In the genomic region with DNA sequence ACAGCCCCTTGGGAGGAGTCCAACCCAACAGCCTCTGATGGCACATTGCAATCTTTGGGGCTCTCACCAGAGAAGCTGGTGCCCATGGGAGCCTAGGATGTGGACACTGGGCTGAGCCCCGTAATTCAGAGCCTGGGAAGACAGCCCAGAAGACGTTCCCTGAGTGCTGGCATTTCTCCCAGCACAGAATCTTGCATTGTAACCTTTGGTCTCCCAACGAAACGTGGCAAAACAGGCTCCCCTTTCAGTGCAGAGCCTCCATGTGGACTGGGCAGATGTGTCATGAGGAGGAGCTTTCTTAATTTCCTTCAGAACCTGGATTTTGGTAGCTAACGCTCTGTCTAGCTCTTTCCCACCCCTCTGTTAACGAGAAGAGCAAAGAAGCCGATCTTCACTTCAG, we compare ENCODE assay signal across 12 cellular contexts. TPM values are rescaled to one million over a fixed set of nuclear protein-coding genes. Genes with fewer than 3 reads are reported as not detected.
DNase-seq lines count a peak whose midpoint lies in the region; ATAC-seq, FAIRE-seq and TF ChIP-seq lines count a peak whose summit lies in the region.
"Had no signal": no experiment of that assay in that cellular context is flagged by ENCODE, and none has a peak within 500 bp of the region (broad histone marks: within the 10 kb centered on the region; RNA-seq: fewer than 3 reads in every experiment).

No MANE protein-coding gene starts in this region.

- POLR2A ChIA-PET in activated CD8-positive, alpha-beta T cell treated with anti-CD3 and anti-CD28 coated beads for 36 hours (lab: Charles Lee): interaction anchor here (1.1 to 2.7 kb wide), 4 partner anchors 8 to 26 kb away, joined by 4 to 8 read pairs (median 6); a partner anchor contains a TSS
- POLR2A ChIA-PET in activated CD8-positive, alpha-beta T cell treated with anti-CD3 and anti-CD28 coated beads, Interleukin-2, amount 10 ng/mL, durations not matched to agents 7 days and 5 days (lab: Charles Lee): interaction anchor here (0.9 to 1.1 kb wide), 2 partner anchors 11 to 18 kb away, joined by 3 read pairs; no protein-coding TSS in a partner anchor

- H3K4me3 ChIP-seq in Peyer's patch: no peak overlapping the region
- no peak overlapping the region for H3K4me3 ChIP-seq in fibroblast of the aortic adventitia (ENCODE audit: low read depth, low read length)
- no peak overlapping the region for H3K4me3 ChIP-seq in small intestine (ENCODE audit: low read depth in 1 of 2, low read length in 2 of 2)
- H3K4me3 ChIP-seq in right atrium auricular region: no peak overlapping the region
- H3K4me3 ChIP-seq: spleen had no signal

- H3K9me3 ChIP-seq in Peyer's patch: no peaks in the 10 kb centered on the region
- H3K9me3 ChIP-seq in small intestine (ENCODE audit: control insufficient read depth, low read depth): no peaks in the 10 kb centered on the region
- no peaks in the 10 kb centered on the region for H3K9me3 ChIP-seq in right atrium auricular region
- H3K9me3 ChIP-seq: spleen had no signal

- H3K27ac ChIP-seq in Peyer's patch: peak overlapping the region in 3 of 4 donors; percentile 3 to 70 (median 42)
- peak overlapping the region in 1 of 2 donors; percentile 17 for H3K27ac ChIP-seq in small intestine (ENCODE audit: low read depth in 1 of 2, low read length in 1 of 2)
- no peak overlapping the region for H3K27ac ChIP-seq in right atrium auricular region

- TF ChIP-seq POLR2A in Peyer's patch (IDR thresholded peaks at IDR 0.05): no peak

- ATAC-seq in activated CD8-positive, alpha-beta T cell treated with anti-CD3 and anti-CD28 coated beads for 36 hours: no peak
- no peak for ATAC-seq in activated CD8-positive, alpha-beta T cell treated with anti-CD3 and anti-CD28 coated beads, Interleukin-2, amount 10 ng/mL, durations not matched to agents 7 days and 5 days
- ATAC-seq in HG02852 (IDR thresholded peaks at IDR 0.05; ENCODE audit: unreplicated experiment): no peak

- WGBS in small intestine, 3 donors: 18 to 51% (median 25%) methylated on average over 7 of the region's 7 CpGs

- peaks cover 37% of the 10 kb centered on the region for H3K4me1 Mint-ChIP-seq in activated CD8-positive, alpha-beta T cell treated with anti-CD3 and anti-CD28 coated beads for 36 hours (ENCODE audit: low read depth)
- H3K4me1 Mint-ChIP-seq in activated CD8-positive, alpha-beta T cell treated with anti-CD3 and anti-CD28 coated beads, Interleukin-2, amount 10 ng/mL, durations not matched to agents 7 days and 5 days (ENCODE audit: low read depth): peaks cover 28% of the 10 kb centered on the region

- H3K4me3 Mint-ChIP-seq in activated CD8-positive, alpha-beta T cell treated with anti-CD3 and anti-CD28 coated beads for 36 hours: no peak overlapping the region
- H3K4me3 Mint-ChIP-seq in activated CD8-positive, alpha-beta T cell treated with anti-CD3 and anti-CD28 coated beads, Interleukin-2, amount 10 ng/mL, durations not matched to agents 7 days and 5 days: no peak overlapping the region

- no peaks in the 10 kb centered on the region for H3K36me3 ChIP-seq in Peyer's patch
- no peaks in the 10 kb centered on the region for H3K36me3 ChIP-seq in small intestine (ENCODE audit: control insufficient read depth in 2 of 2, insufficient read depth in 2 of 2, low read length in 2 of 2)
- no peaks in the 10 kb centered on the region for H3K36me3 ChIP-seq in right atrium auricular region

- peaks cover 18% of the 10 kb centered on the region for H3K36me3 Mint-ChIP-seq in activated CD8-positive, alpha-beta T cell treated with anti-CD3 and anti-CD28 coated beads for 36 hours (ENCODE audit: low read depth)
- H3K36me3 Mint-ChIP-seq in activated CD8-positive, alpha-beta T cell treated with anti-CD3 and anti-CD28 coated beads, Interleukin-2, amount 10 ng/mL, durations not matched to agents 7 days and 5 days (ENCODE audit: low read depth): peaks cover 22% of the 10 kb centered on the region

- H3K27me3 ChIP-seq in Peyer's patch (no peaks in the 10 kb centered on the region), small intestine (ENCODE audit: control insufficient read depth in 2 of 2, insufficient read depth in 2 of 2, low read length in 2 of 2) (no peaks in the 10 kb centered on the region), right atrium auricular region (no peaks in the 10 kb centered on the region)
- H3K27me3 ChIP-seq: spleen had no signal

- TF ChIP-seq CTCF in activated CD8-positive, alpha-beta T cell treated with anti-CD3 and anti-CD28 coated beads for 36 hours (IDR thresholded peaks at IDR 0.05): no peak
- peak in 1 of 6 experiments; percentile 4 for TF ChIP-seq CTCF in Peyer's patch (IDR thresholded peaks at IDR 0.05)
- no peak for TF ChIP-seq CTCF in fibroblast of the aortic adventitia (IDR thresholded peaks at IDR 0.05; ENCODE audit: insufficient read depth, low read length)
- TF ChIP-seq CTCF in right atrium auricular region (IDR thresholded peaks at IDR 0.05): no peak

- CTCF ChIA-PET in activated CD8-positive, alpha-beta T cell treated with anti-CD3 and anti-CD28 coated beads for 36 hours (lab: Charles Lee): interaction anchor here (1.5 to 2.6 kb wide), 4 partner anchors 13 to 29 kb away, joined by 5 to 17 read pairs (median 5); no protein-coding TSS in a partner anchor
- CTCF ChIA-PET in activated CD8-positive, alpha-beta T cell treated with anti-CD3 and anti-CD28 coated beads, Interleukin-2, amount 10 ng/mL, durations not matched to agents 7 days and 5 days (lab: Charles Lee): interaction anchor here (1.8 to 2.6 kb wide), 3 partner anchors 12 to 29 kb away, joined by 6 to 18 read pairs (median 12); no protein-coding TSS in a partner anchor

- H3K9me3 Mint-ChIP-seq in activated CD8-positive, alpha-beta T cell treated with anti-CD3 and anti-CD28 coated beads for 36 hours: no peaks in the 10 kb centered on the region
- H3K9me3 Mint-ChIP-seq in activated CD8-positive, alpha-beta T cell treated with anti-CD3 and anti-CD28 coated beads, Interleukin-2, amount 10 ng/mL, durations not matched to agents 7 days and 5 days (ENCODE audit: insufficient read depth): no peaks in the 10 kb centered on the region

- intact Hi-C loops in activated CD8-positive, alpha-beta T cell treated with anti-CD3 and anti-CD28 coated beads for 36 hours (cut with micrococcal nuclease): no loop called here

- H3K27me3 Mint-ChIP-seq in activated CD8-positive, alpha-beta T cell treated with anti-CD3 and anti-CD28 coated beads for 36 hours: no peaks in the 10 kb centered on the region
- H3K27me3 Mint-ChIP-seq in activated CD8-positive, alpha-beta T cell treated with anti-CD3 and anti-CD28 coated beads, Interleukin-2, amount 10 ng/mL, durations not matched to agents 7 days and 5 days (ENCODE audit: low read depth): no peaks in the 10 kb centered on the region

- no peak for FAIRE-seq in small intestine (lab: Jason Lieb, UNC)

- H3K4me1 ChIP-seq in Peyer's patch: peaks cover 0 to 19% (median 2%) of the 10 kb centered on the region in 4 donors
- H3K4me1 ChIP-seq in small intestine (ENCODE audit: control insufficient read depth in 2 of 2, insufficient read depth in 1 of 2, low read depth in 1 of 2, low read length in 1 of 2): no peaks in the 10 kb centered on the region
- H3K4me1 ChIP-seq in right atrium auricular region: peaks cover 0 to 4% of the 10 kb centered on the region in 2 donors

- no peak for DNase-seq in activated CD8-positive, alpha-beta T cell treated with anti-CD3 and anti-CD28 coated beads for 36 hours
- no peak for DNase-seq in activated CD8-positive, alpha-beta T cell treated with anti-CD3 and anti-CD28 coated beads, Interleukin-2, amount 10 ng/mL, durations not matched to agents 7 days and 5 days
- DNase-seq in Peyer's patch (peak in 1 of 3 donors; percentile 70), fibroblast of the aortic adventitia (ENCODE audit: low read depth) (peak; percentile 47), small intestine (peak; percentile 90), right atrium auricular region (ENCODE audit: low spot score) (no peak), NCI-H2196 (lab: John Stamatoyannopoulos, UW; ENCODE audit: unreplicated experiment) (no peak)
- DNase-seq: activated gamma-delta T cell, caudate nucleus, spleen had no signal

- peak overlapping the region; percentile 37 for H3K27ac Mint-ChIP-seq in activated CD8-positive, alpha-beta T cell treated with anti-CD3 and anti-CD28 coated beads for 36 hours
- no peak overlapping the region for H3K27ac Mint-ChIP-seq in activated CD8-positive, alpha-beta T cell treated with anti-CD3 and anti-CD28 coated beads, Interleukin-2, amount 10 ng/mL, durations not matched to agents 7 days and 5 days

RNA-seq across cellular contexts. Expression of a gene that starts 26.3 kb away (rescaled TPM):
- 10 to 100 TPM; 46.4 to 47.0 TPM for total RNA-seq in activated CD8-positive, alpha-beta T cell treated with anti-CD3 and anti-CD28 coated beads for 36 hours
- total RNA-seq in activated CD8-positive, alpha-beta T cell treated with anti-CD3 and anti-CD28 coated beads, Interleukin-2, amount 10 ng/mL, durations not matched to agents 7 days and 5 days: 10 to 100 TPM; 41.3 to 41.6 TPM
- total RNA-seq in Peyer's patch (10 to 100 TPM in 1 of 4 donors, 1 to 10 TPM in 2, not detected in 1; 3.1 to 28.1 (median 5.9) TPM), fibroblast of the aortic adventitia (ENCODE audit: low replicate concordance) (not detected in 2 replicates), right atrium auricular region (1 to 10 TPM; 1.4 to 6.2 TPM)
- polyA plus RNA-seq in small intestine: 1 to 10 TPM; 4.0 to 5.9 (median 5.4) TPM
- total RNA-seq: temporal lobe had no signal

RNA-seq across cellular contexts. Expression of a gene that starts 29.9 kb away (rescaled TPM):
- total RNA-seq in activated CD8-positive, alpha-beta T cell treated with anti-CD3 and anti-CD28 coated beads for 36 hours: 1 to 10 TPM in 1 of 2 experiments, under 1 TPM in 1; 0.50 to 4.4 TPM
- total RNA-seq in activated CD8-positive, alpha-beta T cell treated with anti-CD3 and anti-CD28 coated beads, Interleukin-2, amount 10 ng/mL, durations not matched to agents 7 days and 5 days: 1 to 10 TPM in 1 of 2 experiments, under 1 TPM in 1; 0.79 to 5.5 TPM
- total RNA-seq in Peyer's patch: 100 to 1,000 TPM in 2 of 4 donors, 10 to 100 TPM in 2; 14.9 to 130 (median 98.8) TPM
- 0.90 and 1.1 TPM in 2 replicates for total RNA-seq in fibroblast of the aortic adventitia (ENCODE audit: low replicate concordance)
- polyA plus RNA-seq in small intestine: 10 to 100 TPM; 12.8 to 29.7 (median 21.3) TPM
- 1 to 10 TPM; 2.2 to 5.5 TPM for total RNA-seq in right atrium auricular region

Comparison
In these comparisons a context has a peak if more than half of its experiments do, and no peak if none do; other contexts are left out.
1. DNase-seq: peak in fibroblast of the aortic adventitia (single experiment) and small intestine (single experiment); none in activated CD8-positive, alpha-beta T cell treated with anti-CD3 and anti-CD28 coated beads for 36 hours (single experiment), activated CD8-positive, alpha-beta T cell treated with anti-CD3 and anti-CD28 coated beads, Interleukin-2, amount 10 ng/mL, durations not matched to agents 7 days and 5 days (single experiment), right atrium auricular region (single experiment) and NCI-H2196 (single experiment).
2. H3K27ac ChIP-seq: peak in Peyer's patch (3 of 4); none in right atrium auricular region (0 of 2).